In the genomic region with DNA sequence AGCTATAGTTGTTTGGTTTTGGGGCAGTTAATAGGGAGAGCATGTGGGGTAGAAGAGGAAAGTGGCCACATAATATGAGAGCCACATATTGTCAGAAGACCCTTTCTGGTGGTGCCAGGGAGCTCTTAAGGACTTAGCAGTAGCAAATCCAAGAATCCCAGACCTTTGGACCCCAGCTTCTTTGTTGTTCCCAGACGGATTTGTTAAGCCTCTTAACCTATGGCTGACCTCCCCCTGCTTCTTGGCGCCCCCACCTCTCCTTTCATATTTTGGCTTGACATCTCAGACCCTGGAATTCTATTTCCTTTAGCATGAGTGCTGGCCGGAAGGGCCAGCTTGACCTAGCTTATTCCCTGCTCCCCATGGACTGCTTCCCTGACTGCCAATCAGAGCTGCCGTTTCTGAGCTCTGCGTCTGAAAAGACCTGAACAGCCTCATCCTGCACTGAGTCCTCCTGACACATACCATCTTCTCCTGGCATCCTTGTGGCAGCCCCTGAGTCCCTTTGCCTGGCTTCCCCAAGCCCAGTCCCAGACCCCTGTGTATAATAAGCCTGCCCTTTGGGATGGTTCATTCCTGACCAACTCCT, we compare ENCODE assay signal across 2 cellular contexts.
TF ChIP-seq lines count a peak whose summit lies in the region.

No MANE protein-coding gene starts in this region.

TF ChIP-seq in H1, 55 proteins besides CTCF, POLR2A, EP300 and RAD21:
- no peak for TF ChIP-seq TAF7 (optimal IDR thresholded peaks at IDR 0.05; ENCODE audit: borderline replicate concordance, low read depth, low read length)
- no peak for TF ChIP-seq TAF1 (IDR thresholded peaks at IDR 0.05; ENCODE audit: low read depth, low read length)
- no peak for TF ChIP-seq SP4 (IDR thresholded peaks at IDR 0.05; ENCODE audit: low read length)
- TF ChIP-seq, protein P1, sequence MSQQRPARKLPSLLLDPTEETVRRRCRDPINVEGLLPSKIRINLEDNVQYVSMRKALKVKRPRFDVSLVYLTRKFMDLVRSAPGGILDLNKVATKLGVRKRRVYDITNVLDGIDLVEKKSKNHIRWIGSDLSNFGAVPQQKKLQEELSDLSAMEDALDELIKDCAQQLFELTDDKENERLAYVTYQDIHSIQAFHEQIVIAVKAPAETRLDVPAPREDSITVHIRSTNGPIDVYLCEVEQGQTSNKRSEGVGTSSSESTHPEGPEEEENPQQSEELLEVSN (IDR thresholded peaks at IDR 0.05): no peak
- TF ChIP-seq CBX5 (IDR thresholded peaks at IDR 0.05; ENCODE audit: low read depth, low read length): no peak
- TF ChIP-seq, protein P2, sequence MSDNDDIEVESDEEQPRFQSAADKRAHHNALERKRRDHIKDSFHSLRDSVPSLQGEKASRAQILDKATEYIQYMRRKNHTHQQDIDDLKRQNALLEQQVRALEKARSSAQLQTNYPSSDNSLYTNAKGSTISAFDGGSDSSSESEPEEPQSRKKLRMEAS (IDR thresholded peaks at IDR 0.05): no peak
- no peak for TF ChIP-seq SP2 (IDR thresholded peaks at IDR 0.05; ENCODE audit: low read length)
- TF ChIP-seq KDM4A (IDR thresholded peaks at IDR 0.05; ENCODE audit: low read depth, low read length, severe bottlenecking): no peak
- TF ChIP-seq FOSL1 (IDR thresholded peaks at IDR 0.05; ENCODE audit: insufficient read depth, low read depth, low read length): no peak
- TF ChIP-seq EZH2 (IDR thresholded peaks at IDR 0.05; ENCODE audit: low read depth, low read length, severe bottlenecking): no peak
- TF ChIP-seq SRF (IDR thresholded peaks at IDR 0.05; ENCODE audit: low read depth, low read length): no peak
- no peak for TF ChIP-seq KDM5A (IDR thresholded peaks at IDR 0.05; ENCODE audit: low read length)
- no peak for TF ChIP-seq CHD2 (IDR thresholded peaks at IDR 0.05; ENCODE audit: low read length)
- TF ChIP-seq EGR1 (IDR thresholded peaks at IDR 0.05; ENCODE audit: borderline replicate concordance, low read depth, low read length): no peak
- no peak for TF ChIP-seq RXRA (IDR thresholded peaks at IDR 0.05; ENCODE audit: insufficient read depth, low read depth, low read length)
- no peak for TF ChIP-seq NANOG (IDR thresholded peaks at IDR 0.05; ENCODE audit: insufficient read depth, low read depth, low read length, poor library complexity, severe bottlenecking)

TF ChIP-seq in HepG2, 621 proteins besides CTCF, POLR2A, EP300 and RAD21:
- TF ChIP-seq HOXD1 (CRISPR knock-in tag; IDR thresholded peaks at IDR 0.05) (no peak), ZNF282 (IDR thresholded peaks at IDR 0.05; ENCODE audit: partially characterized antibody) (no peak), YY1 (IDR thresholded peaks at IDR 0.05; ENCODE audit: insufficient read depth, insufficient replicate concordance, low read depth, low read length) (no peak), ZNF251 (CRISPR knock-in tag; IDR thresholded peaks at IDR 0.05) (no peak), NCOR1 (IDR thresholded peaks at IDR 0.05; ENCODE audit: borderline replicate concordance, low read length) (no peak), ZSCAN25 (CRISPR knock-in tag; IDR thresholded peaks at IDR 0.05) (no peak), PHF8 (CRISPR knock-in tag; IDR thresholded peaks at IDR 0.05) (no peak), ZNF557 (CRISPR knock-in tag; IDR thresholded peaks at IDR 0.05) (no peak)
- TF ChIP-seq, protein P3, sequence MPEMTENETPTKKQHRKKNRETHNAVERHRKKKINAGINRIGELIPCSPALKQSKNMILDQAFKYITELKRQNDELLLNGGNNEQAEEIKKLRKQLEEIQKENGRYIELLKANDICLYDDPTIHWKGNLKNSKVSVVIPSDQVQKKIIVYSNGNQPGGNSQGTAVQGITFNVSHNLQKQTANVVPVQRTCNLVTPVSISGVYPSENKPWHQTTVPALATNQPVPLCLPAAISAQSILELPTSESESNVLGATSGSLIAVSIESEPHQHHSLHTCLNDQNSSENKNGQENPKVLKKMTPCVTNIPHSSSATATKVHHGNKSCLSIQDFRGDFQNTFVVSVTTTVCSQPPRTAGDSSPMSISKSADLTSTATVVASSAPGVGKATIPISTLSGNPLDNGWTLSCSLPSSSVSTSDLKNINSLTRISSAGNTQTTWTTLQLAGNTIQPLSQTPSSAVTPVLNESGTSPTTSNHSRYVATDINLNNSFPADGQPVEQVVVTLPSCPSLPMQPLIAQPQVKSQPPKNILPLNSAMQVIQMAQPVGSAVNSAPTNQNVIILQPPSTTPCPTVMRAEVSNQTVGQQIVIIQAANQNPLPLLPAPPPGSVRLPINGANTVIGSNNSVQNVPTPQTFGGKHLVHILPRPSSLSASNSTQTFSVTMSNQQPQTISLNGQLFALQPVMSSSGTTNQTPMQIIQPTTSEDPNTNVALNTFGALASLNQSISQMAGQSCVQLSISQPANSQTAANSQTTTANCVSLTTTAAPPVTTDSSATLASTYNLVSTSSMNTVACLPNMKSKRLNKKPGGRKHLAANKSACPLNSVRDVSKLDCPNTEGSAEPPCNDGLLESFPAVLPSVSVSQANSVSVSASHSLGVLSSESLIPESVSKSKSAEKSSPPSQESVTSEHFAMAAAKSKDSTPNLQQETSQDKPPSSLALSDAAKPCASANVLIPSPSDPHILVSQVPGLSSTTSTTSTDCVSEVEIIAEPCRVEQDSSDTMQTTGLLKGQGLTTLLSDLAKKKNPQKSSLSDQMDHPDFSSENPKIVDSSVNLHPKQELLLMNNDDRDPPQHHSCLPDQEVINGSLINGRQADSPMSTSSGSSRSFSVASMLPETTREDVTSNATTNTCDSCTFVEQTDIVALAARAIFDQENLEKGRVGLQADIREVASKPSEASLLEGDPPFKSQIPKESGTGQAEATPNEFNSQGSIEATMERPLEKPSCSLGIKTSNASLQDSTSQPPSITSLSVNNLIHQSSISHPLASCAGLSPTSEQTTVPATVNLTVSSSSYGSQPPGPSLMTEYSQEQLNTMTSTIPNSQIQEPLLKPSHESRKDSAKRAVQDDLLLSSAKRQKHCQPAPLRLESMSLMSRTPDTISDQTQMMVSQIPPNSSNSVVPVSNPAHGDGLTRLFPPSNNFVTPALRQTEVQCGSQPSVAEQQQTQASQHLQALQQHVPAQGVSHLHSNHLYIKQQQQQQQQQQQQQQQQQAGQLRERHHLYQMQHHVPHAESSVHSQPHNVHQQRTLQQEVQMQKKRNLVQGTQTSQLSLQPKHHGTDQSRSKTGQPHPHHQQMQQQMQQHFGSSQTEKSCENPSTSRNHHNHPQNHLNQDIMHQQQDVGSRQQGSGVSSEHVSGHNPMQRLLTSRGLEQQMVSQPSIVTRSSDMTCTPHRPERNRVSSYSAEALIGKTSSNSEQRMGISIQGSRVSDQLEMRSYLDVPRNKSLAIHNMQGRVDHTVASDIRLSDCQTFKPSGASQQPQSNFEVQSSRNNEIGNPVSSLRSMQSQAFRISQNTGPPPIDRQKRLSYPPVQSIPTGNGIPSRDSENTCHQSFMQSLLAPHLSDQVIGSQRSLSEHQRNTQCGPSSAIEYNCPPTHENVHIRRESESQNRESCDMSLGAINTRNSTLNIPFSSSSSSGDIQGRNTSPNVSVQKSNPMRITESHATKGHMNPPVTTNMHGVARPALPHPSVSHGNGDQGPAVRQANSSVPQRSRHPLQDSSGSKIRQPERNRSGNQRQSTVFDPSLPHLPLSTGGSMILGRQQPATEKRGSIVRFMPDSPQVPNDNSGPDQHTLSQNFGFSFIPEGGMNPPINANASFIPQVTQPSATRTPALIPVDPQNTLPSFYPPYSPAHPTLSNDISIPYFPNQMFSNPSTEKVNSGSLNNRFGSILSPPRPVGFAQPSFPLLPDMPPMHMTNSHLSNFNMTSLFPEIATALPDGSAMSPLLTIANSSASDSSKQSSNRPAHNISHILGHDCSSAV (CRISPR knock-in tag; IDR thresholded peaks at IDR 0.05; ENCODE audit: borderline replicate concordance): no peak
- TF ChIP-seq, protein P4, sequence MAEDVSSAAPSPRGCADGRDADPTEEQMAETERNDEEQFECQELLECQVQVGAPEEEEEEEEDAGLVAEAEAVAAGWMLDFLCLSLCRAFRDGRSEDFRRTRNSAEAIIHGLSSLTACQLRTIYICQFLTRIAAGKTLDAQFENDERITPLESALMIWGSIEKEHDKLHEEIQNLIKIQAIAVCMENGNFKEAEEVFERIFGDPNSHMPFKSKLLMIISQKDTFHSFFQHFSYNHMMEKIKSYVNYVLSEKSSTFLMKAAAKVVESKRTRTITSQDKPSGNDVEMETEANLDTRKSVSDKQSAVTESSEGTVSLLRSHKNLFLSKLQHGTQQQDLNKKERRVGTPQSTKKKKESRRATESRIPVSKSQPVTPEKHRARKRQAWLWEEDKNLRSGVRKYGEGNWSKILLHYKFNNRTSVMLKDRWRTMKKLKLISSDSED (CRISPR knock-in tag; IDR thresholded peaks at IDR 0.05): no peak
- TF ChIP-seq, protein P5, sequence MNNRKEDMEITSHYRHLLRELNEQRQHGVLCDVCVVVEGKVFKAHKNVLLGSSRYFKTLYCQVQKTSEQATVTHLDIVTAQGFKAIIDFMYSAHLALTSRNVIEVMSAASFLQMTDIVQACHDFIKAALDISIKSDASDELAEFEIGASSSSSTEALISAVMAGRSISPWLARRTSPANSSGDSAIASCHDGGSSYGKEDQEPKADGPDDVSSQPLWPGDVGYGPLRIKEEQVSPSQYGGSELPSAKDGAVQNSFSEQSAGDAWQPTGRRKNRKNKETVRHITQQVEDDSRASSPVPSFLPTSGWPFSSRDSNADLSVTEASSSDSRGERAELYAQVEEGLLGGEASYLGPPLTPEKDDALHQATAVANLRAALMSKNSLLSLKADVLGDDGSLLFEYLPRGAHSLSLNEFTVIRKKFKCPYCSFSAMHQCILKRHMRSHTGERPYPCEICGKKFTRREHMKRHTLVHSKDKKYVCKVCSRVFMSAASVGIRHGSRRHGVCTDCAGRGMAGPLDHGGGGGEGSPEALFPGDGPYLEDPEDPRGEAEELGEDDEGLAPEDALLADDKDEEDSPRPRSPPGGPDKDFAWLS (CRISPR knock-in tag; IDR thresholded peaks at IDR 0.05; ENCODE audit: borderline replicate concordance): no peak
- TF ChIP-seq, protein P6, sequence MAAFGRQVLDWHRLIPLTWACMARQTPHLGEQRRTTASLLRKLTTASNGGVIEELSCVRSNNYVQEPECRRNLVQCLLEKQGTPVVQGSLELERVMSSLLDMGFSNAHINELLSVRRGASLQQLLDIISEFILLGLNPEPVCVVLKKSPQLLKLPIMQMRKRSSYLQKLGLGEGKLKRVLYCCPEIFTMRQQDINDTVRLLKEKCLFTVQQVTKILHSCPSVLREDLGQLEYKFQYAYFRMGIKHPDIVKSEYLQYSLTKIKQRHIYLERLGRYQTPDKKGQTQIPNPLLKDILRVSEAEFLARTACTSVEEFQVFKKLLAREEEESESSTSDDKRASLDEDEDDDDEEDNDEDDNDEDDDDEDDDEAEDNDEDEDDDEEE (CRISPR knock-in tag; IDR thresholded peaks at IDR 0.05): no peak
